ENCODE assay signal across 2 cellular contexts in the genomic region with DNA sequence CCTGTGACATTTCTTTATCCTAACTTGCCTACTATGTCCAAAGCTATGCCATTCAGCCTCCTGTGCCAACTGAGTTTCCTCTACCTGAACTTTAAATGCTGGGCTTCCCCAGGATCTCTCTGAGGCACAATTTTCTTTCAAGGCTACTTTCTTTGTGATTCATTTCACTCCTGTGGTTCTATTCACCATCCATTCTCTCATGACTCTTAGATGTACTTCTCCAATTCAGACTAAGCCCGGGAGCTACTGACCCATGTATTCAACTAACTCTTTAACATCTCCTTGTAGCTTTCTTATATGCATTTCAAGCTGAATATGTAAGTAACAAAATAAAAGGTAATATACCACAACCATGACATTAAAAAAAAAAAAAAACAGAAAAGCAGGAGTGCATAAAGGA.
TF ChIP-seq lines count a peak whose summit lies in the region.

No MANE protein-coding gene starts in this region.

TF ChIP-seq in GM23338, 12 proteins besides CTCF, POLR2A, EP300 and RAD21 (continued from another document):
- TF ChIP-seq, protein P1, sequence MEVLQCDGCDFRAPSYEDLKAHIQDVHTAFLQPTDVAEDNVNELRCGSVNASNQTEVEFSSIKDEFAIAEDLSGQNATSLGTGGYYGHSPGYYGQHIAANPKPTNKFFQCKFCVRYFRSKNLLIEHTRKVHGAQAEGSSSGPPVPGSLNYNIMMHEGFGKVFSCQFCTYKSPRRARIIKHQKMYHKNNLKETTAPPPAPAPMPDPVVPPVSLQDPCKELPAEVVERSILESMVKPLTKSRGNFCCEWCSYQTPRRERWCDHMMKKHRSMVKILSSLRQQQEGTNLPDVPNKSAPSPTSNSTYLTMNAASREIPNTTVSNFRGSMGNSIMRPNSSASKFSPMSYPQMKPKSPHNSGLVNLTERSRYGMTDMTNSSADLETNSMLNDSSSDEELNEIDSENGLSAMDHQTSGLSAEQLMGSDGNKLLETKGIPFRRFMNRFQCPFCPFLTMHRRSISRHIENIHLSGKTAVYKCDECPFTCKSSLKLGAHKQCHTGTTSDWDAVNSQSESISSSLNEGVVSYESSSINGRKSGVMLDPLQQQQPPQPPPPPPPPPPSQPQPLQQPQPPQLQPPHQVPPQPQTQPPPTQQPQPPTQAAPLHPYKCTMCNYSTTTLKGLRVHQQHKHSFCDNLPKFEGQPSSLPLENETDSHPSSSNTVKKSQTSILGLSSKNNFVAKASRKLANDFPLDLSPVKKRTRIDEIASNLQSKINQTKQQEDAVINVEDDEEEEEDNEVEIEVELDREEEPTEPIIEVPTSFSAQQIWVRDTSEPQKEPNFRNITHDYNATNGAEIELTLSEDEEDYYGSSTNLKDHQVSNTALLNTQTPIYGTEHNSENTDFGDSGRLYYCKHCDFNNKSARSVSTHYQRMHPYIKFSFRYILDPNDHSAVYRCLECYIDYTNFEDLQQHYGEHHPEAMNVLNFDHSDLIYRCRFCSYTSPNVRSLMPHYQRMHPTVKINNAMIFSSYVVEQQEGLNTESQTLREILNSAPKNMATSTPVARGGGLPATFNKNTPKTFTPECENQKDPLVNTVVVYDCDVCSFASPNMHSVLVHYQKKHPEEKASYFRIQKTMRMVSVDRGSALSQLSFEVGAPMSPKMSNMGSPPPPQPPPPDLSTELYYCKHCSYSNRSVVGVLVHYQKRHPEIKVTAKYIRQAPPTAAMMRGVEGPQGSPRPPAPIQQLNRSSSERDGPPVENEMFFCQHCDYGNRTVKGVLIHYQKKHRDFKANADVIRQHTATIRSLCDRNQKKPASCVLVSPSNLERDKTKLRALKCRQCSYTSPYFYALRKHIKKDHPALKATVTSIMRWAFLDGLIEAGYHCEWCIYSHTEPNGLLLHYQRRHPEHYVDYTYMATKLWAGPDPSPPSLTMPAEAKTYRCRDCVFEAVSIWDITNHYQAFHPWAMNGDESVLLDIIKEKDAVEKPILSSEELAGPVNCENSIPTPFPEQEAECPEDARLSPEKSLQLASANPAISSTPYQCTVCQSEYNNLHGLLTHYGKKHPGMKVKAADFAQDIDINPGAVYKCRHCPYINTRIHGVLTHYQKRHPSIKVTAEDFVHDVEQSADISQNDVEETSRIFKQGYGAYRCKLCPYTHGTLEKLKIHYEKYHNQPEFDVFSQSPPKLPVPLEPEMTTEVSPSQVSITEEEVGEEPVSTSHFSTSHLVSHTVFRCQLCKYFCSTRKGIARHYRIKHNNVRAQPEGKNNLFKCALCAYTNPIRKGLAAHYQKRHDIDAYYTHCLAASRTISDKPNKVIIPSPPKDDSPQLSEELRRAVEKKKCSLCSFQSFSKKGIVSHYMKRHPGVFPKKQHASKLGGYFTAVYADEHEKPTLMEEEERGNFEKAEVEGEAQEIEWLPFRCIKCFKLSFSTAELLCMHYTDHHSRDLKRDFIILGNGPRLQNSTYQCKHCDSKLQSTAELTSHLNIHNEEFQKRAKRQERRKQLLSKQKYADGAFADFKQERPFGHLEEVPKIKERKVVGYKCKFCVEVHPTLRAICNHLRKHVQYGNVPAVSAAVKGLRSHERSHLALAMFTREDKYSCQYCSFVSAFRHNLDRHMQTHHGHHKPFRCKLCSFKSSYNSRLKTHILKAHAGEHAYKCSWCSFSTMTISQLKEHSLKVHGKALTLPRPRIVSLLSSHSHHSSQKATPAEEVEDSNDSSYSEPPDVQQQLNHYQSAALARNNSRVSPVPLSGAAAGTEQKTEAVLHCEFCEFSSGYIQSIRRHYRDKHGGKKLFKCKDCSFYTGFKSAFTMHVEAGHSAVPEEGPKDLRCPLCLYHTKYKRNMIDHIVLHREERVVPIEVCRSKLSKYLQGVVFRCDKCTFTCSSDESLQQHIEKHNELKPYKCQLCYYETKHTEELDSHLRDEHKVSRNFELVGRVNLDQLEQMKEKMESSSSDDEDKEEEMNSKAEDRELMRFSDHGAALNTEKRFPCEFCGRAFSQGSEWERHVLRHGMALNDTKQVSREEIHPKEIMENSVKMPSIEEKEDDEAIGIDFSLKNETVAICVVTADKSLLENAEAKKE (CRISPR knock-in tag; IDR thresholded peaks at IDR 0.05) = peak; percentile 91

TF ChIP-seq in H1, 55 proteins besides CTCF, POLR2A, EP300 and RAD21:
- TF ChIP-seq, protein P2, sequence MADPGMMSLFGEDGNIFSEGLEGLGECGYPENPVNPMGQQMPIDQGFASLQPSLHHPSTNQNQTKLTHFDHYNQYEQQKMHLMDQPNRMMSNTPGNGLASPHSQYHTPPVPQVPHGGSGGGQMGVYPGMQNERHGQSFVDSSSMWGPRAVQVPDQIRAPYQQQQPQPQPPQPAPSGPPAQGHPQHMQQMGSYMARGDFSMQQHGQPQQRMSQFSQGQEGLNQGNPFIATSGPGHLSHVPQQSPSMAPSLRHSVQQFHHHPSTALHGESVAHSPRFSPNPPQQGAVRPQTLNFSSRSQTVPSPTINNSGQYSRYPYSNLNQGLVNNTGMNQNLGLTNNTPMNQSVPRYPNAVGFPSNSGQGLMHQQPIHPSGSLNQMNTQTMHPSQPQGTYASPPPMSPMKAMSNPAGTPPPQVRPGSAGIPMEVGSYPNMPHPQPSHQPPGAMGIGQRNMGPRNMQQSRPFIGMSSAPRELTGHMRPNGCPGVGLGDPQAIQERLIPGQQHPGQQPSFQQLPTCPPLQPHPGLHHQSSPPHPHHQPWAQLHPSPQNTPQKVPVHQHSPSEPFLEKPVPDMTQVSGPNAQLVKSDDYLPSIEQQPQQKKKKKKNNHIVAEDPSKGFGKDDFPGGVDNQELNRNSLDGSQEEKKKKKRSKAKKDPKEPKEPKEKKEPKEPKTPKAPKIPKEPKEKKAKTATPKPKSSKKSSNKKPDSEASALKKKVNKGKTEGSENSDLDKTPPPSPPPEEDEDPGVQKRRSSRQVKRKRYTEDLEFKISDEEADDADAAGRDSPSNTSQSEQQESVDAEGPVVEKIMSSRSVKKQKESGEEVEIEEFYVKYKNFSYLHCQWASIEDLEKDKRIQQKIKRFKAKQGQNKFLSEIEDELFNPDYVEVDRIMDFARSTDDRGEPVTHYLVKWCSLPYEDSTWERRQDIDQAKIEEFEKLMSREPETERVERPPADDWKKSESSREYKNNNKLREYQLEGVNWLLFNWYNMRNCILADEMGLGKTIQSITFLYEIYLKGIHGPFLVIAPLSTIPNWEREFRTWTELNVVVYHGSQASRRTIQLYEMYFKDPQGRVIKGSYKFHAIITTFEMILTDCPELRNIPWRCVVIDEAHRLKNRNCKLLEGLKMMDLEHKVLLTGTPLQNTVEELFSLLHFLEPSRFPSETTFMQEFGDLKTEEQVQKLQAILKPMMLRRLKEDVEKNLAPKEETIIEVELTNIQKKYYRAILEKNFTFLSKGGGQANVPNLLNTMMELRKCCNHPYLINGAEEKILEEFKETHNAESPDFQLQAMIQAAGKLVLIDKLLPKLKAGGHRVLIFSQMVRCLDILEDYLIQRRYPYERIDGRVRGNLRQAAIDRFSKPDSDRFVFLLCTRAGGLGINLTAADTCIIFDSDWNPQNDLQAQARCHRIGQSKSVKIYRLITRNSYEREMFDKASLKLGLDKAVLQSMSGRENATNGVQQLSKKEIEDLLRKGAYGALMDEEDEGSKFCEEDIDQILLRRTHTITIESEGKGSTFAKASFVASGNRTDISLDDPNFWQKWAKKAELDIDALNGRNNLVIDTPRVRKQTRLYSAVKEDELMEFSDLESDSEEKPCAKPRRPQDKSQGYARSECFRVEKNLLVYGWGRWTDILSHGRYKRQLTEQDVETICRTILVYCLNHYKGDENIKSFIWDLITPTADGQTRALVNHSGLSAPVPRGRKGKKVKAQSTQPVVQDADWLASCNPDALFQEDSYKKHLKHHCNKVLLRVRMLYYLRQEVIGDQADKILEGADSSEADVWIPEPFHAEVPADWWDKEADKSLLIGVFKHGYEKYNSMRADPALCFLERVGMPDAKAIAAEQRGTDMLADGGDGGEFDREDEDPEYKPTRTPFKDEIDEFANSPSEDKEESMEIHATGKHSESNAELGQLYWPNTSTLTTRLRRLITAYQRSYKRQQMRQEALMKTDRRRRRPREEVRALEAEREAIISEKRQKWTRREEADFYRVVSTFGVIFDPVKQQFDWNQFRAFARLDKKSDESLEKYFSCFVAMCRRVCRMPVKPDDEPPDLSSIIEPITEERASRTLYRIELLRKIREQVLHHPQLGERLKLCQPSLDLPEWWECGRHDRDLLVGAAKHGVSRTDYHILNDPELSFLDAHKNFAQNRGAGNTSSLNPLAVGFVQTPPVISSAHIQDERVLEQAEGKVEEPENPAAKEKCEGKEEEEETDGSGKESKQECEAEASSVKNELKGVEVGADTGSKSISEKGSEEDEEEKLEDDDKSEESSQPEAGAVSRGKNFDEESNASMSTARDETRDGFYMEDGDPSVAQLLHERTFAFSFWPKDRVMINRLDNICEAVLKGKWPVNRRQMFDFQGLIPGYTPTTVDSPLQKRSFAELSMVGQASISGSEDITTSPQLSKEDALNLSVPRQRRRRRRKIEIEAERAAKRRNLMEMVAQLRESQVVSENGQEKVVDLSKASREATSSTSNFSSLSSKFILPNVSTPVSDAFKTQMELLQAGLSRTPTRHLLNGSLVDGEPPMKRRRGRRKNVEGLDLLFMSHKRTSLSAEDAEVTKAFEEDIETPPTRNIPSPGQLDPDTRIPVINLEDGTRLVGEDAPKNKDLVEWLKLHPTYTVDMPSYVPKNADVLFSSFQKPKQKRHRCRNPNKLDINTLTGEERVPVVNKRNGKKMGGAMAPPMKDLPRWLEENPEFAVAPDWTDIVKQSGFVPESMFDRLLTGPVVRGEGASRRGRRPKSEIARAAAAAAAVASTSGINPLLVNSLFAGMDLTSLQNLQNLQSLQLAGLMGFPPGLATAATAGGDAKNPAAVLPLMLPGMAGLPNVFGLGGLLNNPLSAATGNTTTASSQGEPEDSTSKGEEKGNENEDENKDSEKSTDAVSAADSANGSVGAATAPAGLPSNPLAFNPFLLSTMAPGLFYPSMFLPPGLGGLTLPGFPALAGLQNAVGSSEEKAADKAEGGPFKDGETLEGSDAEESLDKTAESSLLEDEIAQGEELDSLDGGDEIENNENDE (IDR thresholded peaks at IDR 0.05; ENCODE audit: insufficient replicate concordance, low read length) = peak; percentile 60
- TF ChIP-seq POU5F1 (IDR thresholded peaks at IDR 0.05; ENCODE audit: low read depth, low read length) (peak; percentile 81; the same call in 1 of the 2 replicates), KDM5A (IDR thresholded peaks at IDR 0.05; ENCODE audit: low read length) (no peak)
